ENCODE assay signal across 9 cellular contexts in the genomic region with DNA sequence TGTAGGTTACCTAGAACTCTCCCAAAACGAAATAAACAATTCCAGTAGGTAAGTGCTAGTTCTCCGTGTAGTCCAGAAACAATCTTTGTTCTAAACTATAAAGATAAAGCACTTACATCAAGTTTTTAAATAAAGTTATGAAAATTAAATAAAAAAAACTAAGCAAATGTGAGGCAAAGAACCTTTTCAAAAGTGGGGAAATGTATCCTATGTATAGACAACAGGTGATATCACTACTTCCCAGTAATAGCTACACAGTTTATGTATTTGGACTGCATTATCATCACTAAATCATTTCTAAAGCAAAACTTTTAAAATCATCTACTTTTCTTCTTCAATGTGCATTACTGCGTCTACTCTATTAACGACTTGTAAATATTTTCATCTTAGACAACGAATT. TPM values are rescaled to one million over a fixed set of nuclear protein-coding genes. Genes with fewer than 3 reads are reported as not detected.
DNase-seq lines count a peak whose midpoint lies in the region; ATAC-seq, FAIRE-seq and TF ChIP-seq lines count a peak whose summit lies in the region.
"Had no signal": no experiment of that assay in that cellular context is flagged by ENCODE, and none has a peak within 500 bp of the region (broad histone marks: within the 10 kb centered on the region; RNA-seq: fewer than 3 reads in every experiment).

No MANE protein-coding gene starts in this region.

- TF ChIP-seq CTCF in kidney (IDR thresholded peaks at IDR 0.05; ENCODE audit: borderline replicate concordance, extremely low read depth, insufficient read depth) (no peak), thoracic aorta (IDR thresholded peaks at IDR 0.05) (no peak)

- H3K4me3 ChIP-seq in kidney (ENCODE audit: low read length in 2 of 2) (peak overlapping the region; percentile 94 to 97), thoracic aorta (peak overlapping the region; percentile 83)

- ATAC-seq in thoracic aorta (ENCODE audit: insufficient number of reproducible peaks, low FRiP score, low read depth) (no peak), HG03432 (IDR thresholded peaks at IDR 0.05; ENCODE audit: unreplicated experiment) (no peak), HG02623 (IDR thresholded peaks at IDR 0.05; ENCODE audit: unreplicated experiment) (no peak), HG03159 (IDR thresholded peaks at IDR 0.05; ENCODE audit: unreplicated experiment) (no peak)

- intact Hi-C loops in kidney (cut with DNase I): no loop called here

- H3K9me3 ChIP-seq in kidney (ENCODE audit: control insufficient read depth in 1 of 2, low read length in 2 of 2) (no peaks in the 10 kb centered on the region), thoracic aorta (no peaks in the 10 kb centered on the region)

- H3K27me3 ChIP-seq in thoracic aorta (replicated peaks; ENCODE audit: insufficient read depth): no peaks in the 10 kb centered on the region

- FAIRE-seq in kidney (lab: Jason Lieb, UNC): no peak
- FAIRE-seq: H54 had no signal

- peak overlapping the region; percentile 97 for H3K27ac Mint-ChIP-seq in activated T-cell treated with anti-CD3 and anti-CD28 coated beads, Interleukin-2, amount 50 U/mL, for 24 hours
- peak overlapping the region; percentile 98 for H3K27ac Mint-ChIP-seq in activated naive CD8-positive, alpha-beta T cell treated with anti-CD3 and anti-CD28 coated beads for 36 hours

- H3K36me3 Mint-ChIP-seq in activated T-cell treated with anti-CD3 and anti-CD28 coated beads, Interleukin-2, amount 50 U/mL, for 24 hours (ENCODE audit: low read depth): peaks cover 54% of the 10 kb centered on the region
- peaks cover 22% of the 10 kb centered on the region for H3K36me3 Mint-ChIP-seq in activated naive CD8-positive, alpha-beta T cell treated with anti-CD3 and anti-CD28 coated beads for 36 hours

- H3K27me3 Mint-ChIP-seq in activated T-cell treated with anti-CD3 and anti-CD28 coated beads, Interleukin-2, amount 50 U/mL, for 24 hours: no peaks in the 10 kb centered on the region
- peaks cover 3% of the 10 kb centered on the region for H3K27me3 Mint-ChIP-seq in activated naive CD8-positive, alpha-beta T cell treated with anti-CD3 and anti-CD28 coated beads for 36 hours

- peak overlapping the region; percentile 86 for H3K4me3 Mint-ChIP-seq in activated T-cell treated with anti-CD3 and anti-CD28 coated beads, Interleukin-2, amount 50 U/mL, for 24 hours
- H3K4me3 Mint-ChIP-seq in activated naive CD8-positive, alpha-beta T cell treated with anti-CD3 and anti-CD28 coated beads for 36 hours: peak overlapping the region; percentile 98

- H3K36me3 ChIP-seq in kidney (ENCODE audit: control insufficient read depth in 1 of 2, insufficient read depth in 2 of 2, low read length in 2 of 2) (no peaks in the 10 kb centered on the region), thoracic aorta (no peaks in the 10 kb centered on the region)

- H3K9ac ChIP-seq in kidney (ENCODE audit: low read length in 2 of 2): peak overlapping the region; percentile 38 to 98

- peaks cover 6 to 22% of the 10 kb centered on the region in 2 donors for H3K4me1 ChIP-seq in kidney (ENCODE audit: control insufficient read depth in 1 of 2, insufficient read depth in 1 of 2, low read depth in 1 of 2, low read length in 2 of 2)
- peaks cover 35 to 48% of the 10 kb centered on the region in 2 donors for H3K4me1 ChIP-seq in thoracic aorta (ENCODE audit: control insufficient read depth in 1 of 2, low read depth in 2 of 2)

- H3K27ac ChIP-seq in kidney (ENCODE audit: low read depth in 2 of 2, low read length in 2 of 2): no peak overlapping the region
- H3K27ac ChIP-seq in thoracic aorta: no peak overlapping the region

- no peak for DNase-seq in activated T-cell treated with anti-CD3 and anti-CD28 coated beads, Interleukin-2, amount 50 U/mL, for 24 hours
- DNase-seq in activated T-cell treated with anti-CD3 and anti-CD28 coated beads, Interleukin-2, amount 50 U/mL, for 1 hour: no peak
- no peak for DNase-seq in activated naive CD8-positive, alpha-beta T cell treated with anti-CD3 and anti-CD28 coated beads for 36 hours
- DNase-seq in kidney (no peak), thoracic aorta (ENCODE audit: low spot score) (no peak)

- peaks cover 2% of the 10 kb centered on the region for H3K9me3 Mint-ChIP-seq in activated T-cell treated with anti-CD3 and anti-CD28 coated beads, Interleukin-2, amount 50 U/mL, for 24 hours
- H3K9me3 Mint-ChIP-seq in activated naive CD8-positive, alpha-beta T cell treated with anti-CD3 and anti-CD28 coated beads for 36 hours: no peaks in the 10 kb centered on the region

- H3K4me1 Mint-ChIP-seq in activated T-cell treated with anti-CD3 and anti-CD28 coated beads, Interleukin-2, amount 50 U/mL, for 24 hours (ENCODE audit: low read depth): peaks cover 47% of the 10 kb centered on the region
- peaks cover 40% of the 10 kb centered on the region for H3K4me1 Mint-ChIP-seq in activated naive CD8-positive, alpha-beta T cell treated with anti-CD3 and anti-CD28 coated beads for 36 hours

RNA-seq across cellular contexts. Expression of a gene that starts 2.0 kb away (rescaled TPM):
- total RNA-seq in activated naive CD8-positive, alpha-beta T cell treated with anti-CD3 and anti-CD28 coated beads for 36 hours: 10 to 100 TPM; 81.1 to 84.7 TPM
- total RNA-seq in kidney (99.7 TPM), thoracic aorta (10 to 100 TPM; 37.0 to 89.9 TPM)
- 32.6 TPM for polyA plus RNA-seq in kidney (ENCODE audit: insufficient read depth, low read depth, low replicate concordance)
